Comparison of ENCODE assay signal across 1 cellular context in the genomic region with DNA sequence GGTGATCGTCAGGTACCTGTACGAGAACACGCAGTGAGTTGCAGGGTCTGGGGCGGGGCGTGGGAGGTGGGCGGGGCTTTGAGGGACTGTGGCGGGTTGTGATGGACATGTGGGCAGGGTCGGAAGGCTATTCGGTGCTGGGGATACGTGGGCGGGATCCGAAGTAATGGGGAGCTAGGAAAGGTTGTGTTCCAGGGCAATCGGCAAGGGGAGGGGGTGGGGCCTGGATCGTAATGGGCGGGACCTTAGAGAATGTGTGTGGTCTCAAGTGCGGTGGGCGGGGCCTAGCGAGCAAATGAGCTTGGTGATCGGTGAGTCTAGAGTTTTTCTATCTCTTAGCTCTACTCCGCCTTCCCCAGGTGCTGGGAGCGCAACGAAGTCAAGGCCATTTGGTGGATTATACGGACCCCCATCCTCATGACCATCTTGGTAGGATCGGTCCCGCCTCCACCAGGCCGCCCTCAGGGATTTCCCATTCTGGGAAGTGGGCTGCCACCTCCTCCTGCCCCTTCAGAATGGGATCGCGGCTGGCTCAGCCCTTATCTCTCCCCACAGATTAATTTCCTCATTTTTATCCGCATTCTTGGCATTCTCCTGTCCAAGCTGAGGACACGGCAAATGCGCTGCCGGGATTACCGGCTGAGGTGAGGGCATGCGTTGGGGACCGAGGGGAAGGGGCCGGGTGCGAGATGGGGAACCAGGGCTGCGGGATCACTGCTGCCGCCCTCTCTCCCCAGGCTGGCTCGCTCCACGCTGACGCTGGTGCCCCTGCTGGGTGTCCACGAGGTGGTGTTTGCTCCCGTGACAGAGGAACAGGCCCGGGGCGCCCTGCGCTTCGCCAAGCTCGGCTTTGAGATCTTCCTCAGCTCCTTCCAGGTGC.
TF ChIP-seq lines count a peak whose summit lies in the region.

No MANE protein-coding gene starts in this region.

TF ChIP-seq in HepG2, 621 proteins besides CTCF, POLR2A, EP300 and RAD21 (continued from another document):
- TF ChIP-seq ZIK1 (CRISPR knock-in tag; IDR thresholded peaks at IDR 0.05; ENCODE audit: borderline replicate concordance, low read depth), result no peak
- 0 out of 2 replicates have a peak, but pooled peaks have one; percentile 14 for TF ChIP-seq SAP130 (CRISPR knock-in tag; IDR thresholded peaks at IDR 0.05; ENCODE audit: low read depth)
- TF ChIP-seq NR2C2 (CRISPR knock-in tag; IDR thresholded peaks at IDR 0.05; ENCODE audit: borderline replicate concordance), result no peak
- 0 out of 2 replicates have a peak, but pooled peaks have one; percentile 11 for TF ChIP-seq PCBP1 (IDR thresholded peaks at IDR 0.05; ENCODE audit: borderline replicate concordance, low read depth, low read length)
- TF ChIP-seq ZFP36 (IDR thresholded peaks at IDR 0.05; ENCODE audit: borderline replicate concordance, low read depth, low read length, partially characterized antibody), result peak; percentile 88
- TF ChIP-seq PCBP2 (optimal IDR thresholded peaks at IDR 0.05; ENCODE audit: low read depth, low read length, poor library complexity, severe bottlenecking), result no peak
- TF ChIP-seq SP1 (IDR thresholded peaks at IDR 0.05), result no peak
- TF ChIP-seq SP1 (CRISPR knock-in tag; IDR thresholded peaks at IDR 0.05), result peak; percentile 55
- TF ChIP-seq BHLHE40 (IDR thresholded peaks at IDR 0.05; ENCODE audit: low read length), result no peak
- no peak for TF ChIP-seq POLR2G (IDR thresholded peaks at IDR 0.05; ENCODE audit: low read depth, low read length)
- TF ChIP-seq ESRRA (CRISPR knock-in tag; IDR thresholded peaks at IDR 0.05; ENCODE audit: low read depth), result no peak
- TF ChIP-seq TBX3 (IDR thresholded peaks at IDR 0.05; ENCODE audit: borderline replicate concordance), result no peak
- TF ChIP-seq TRIM24 (CRISPR knock-in tag; IDR thresholded peaks at IDR 0.05), result no peak
- TF ChIP-seq GFI1 (CRISPR knock-in tag; IDR thresholded peaks at IDR 0.05; ENCODE audit: borderline replicate concordance), result no peak
- TF ChIP-seq ERF (CRISPR knock-in tag; IDR thresholded peaks at IDR 0.05), result peak; percentile 33; the same call in 1 of the 2 replicates
